Comparison of ENCODE assay signal across 26 cellular contexts in genomic region chr10:20115929-20116328, GRCh38.
"Had no signal": no experiment of that assay in that cellular context is flagged by ENCODE, and none has a peak within 500 bp of the region (broad histone marks: within the 10 kb centered on the region; RNA-seq: fewer than 3 reads in every experiment).

No MANE protein-coding gene starts in this region.

- H3K4me1 ChIP-seq: ascending aorta, body of pancreas had no signal

- H3K36me3 ChIP-seq: ascending aorta had no signal

- H3K27ac ChIP-seq: ascending aorta, body of pancreas had no signal

- H3K4me3 Mint-ChIP-seq: activated B cell treated with CpG ODN at 0.5 μM for 24 hours; activated CD4-positive, alpha-beta T cell treated with anti-CD3 and anti-CD28 coated beads, Interleukin-2, amount 10 ng/mL, durations not matched to agents 24 days and 14 days; activated CD8-positive, alpha-beta memory T cell treated with anti-CD3 and anti-CD28 coated beads, Interleukin-2, amount 10 ng/mL, durations not matched to agents 7 days and 5 days; activated naive CD8-positive, alpha-beta T cell treated with anti-CD3 and anti-CD28 coated beads, Interleukin-2, amount 50 U/mL, for 24 hours; activated T-cell treated with anti-CD3 and anti-CD28 coated beads, Interleukin-2, amount 50 U/mL, for 4 hours; central memory CD8-positive, alpha-beta T cell; T-helper 17 cell had no signal

- H3K9me3 ChIP-seq: ascending aorta, body of pancreas had no signal

- H3K36me3 Mint-ChIP-seq: activated CD8-positive, alpha-beta memory T cell treated with anti-CD3 and anti-CD28 coated beads, Interleukin-2, amount 10 ng/mL, durations not matched to agents 7 days and 5 days; activated naive CD4-positive, alpha-beta T cell treated with anti-CD3 and anti-CD28 coated beads, Interleukin-2, amount 50 U/mL, for 72 hours had no signal

- H3K4me3 ChIP-seq: ascending aorta, body of pancreas had no signal

- ATAC-seq: activated CD8-positive, alpha-beta memory T cell treated with anti-CD3 and anti-CD28 coated beads, Interleukin-2, amount 10 ng/mL, durations not matched to agents 7 days and 5 days; activated naive CD4-positive, alpha-beta T cell treated with anti-CD3 and anti-CD28 coated beads, Interleukin-2, amount 50 U/mL, for 72 hours; activated naive CD8-positive, alpha-beta T cell treated with anti-CD3 and anti-CD28 coated beads, Interleukin-2, amount 50 U/mL, for 24 hours; activated T-cell treated with anti-CD3 and anti-CD28 coated beads, Interleukin-2, amount 50 U/mL, for 4 hours; body of pancreas; T-helper 17 cell had no signal

- H3K4me1 Mint-ChIP-seq: activated B cell treated with CpG ODN at 0.5 μM for 24 hours; activated CD4-positive, alpha-beta T cell treated with anti-CD3 and anti-CD28 coated beads, Interleukin-2, amount 10 ng/mL, durations not matched to agents 24 days and 14 days; activated CD8-positive, alpha-beta memory T cell treated with anti-CD3 and anti-CD28 coated beads, Interleukin-2, amount 10 ng/mL, durations not matched to agents 7 days and 5 days; activated naive CD8-positive, alpha-beta T cell treated with anti-CD3 and anti-CD28 coated beads, Interleukin-2, amount 50 U/mL, for 24 hours; central memory CD8-positive, alpha-beta T cell; T-helper 17 cell had no signal

- H3K27me3 ChIP-seq: ascending aorta, body of pancreas had no signal

- DNase-seq: activated B cell treated with CpG ODN at 0.5 μM for 24 hours; activated CD4-positive, alpha-beta T cell treated with anti-CD3 and anti-CD28 coated beads for 1 hour; activated CD4-positive, alpha-beta T cell treated with anti-CD3 and anti-CD28 coated beads, Interleukin-2, amount 10 ng/mL, durations not matched to agents 24 days and 14 days; activated CD4-positive, alpha-beta T cell treated with anti-CD3 and anti-CD28 coated beads, Interleukin-2, amount 50 U/mL, for 48 hours; activated CD8-positive, alpha-beta memory T cell treated with anti-CD3 and anti-CD28 coated beads, Interleukin-2, amount 10 ng/mL, durations not matched to agents 7 days and 5 days; activated effector memory CD4-positive, alpha-beta T cell treated with anti-CD3 and anti-CD28 coated beads, Interleukin-2, amount 50 U/mL, for 16 hours; activated naive CD4-positive, alpha-beta T cell treated with Interleukin-2 at 50 U/mL for 16 hours; activated naive CD8-positive, alpha-beta T cell treated with anti-CD3 and anti-CD28 coated beads, Interleukin-2, amount 50 U/mL, for 24 hours; activated T-cell treated with anti-CD3 and anti-CD28 coated beads, Interleukin-2, amount 50 U/mL, for 4 hours; amniotic stem cell; body of pancreas; MM.1S; NCI-H1105; NCI-H1436; NCI-H1694 treated with DMSO at 0.1 percent for 48 hours; NCI-H2029 treated with DMSO at 0.1 percent for 48 hours; NCI-H345; NCI-H510A; NCI-H526 treated with DMSO at 0.1 percent for 48 hours; NK-92 treated with Interleukin-12 subunit alpha and Interleukin-12 subunit beta, amount 100 ng/mL, for 24 hours; SIG-M5; T-helper 17 cell; T-helper 9 cell had no signal

- H3K27ac Mint-ChIP-seq: activated B cell treated with CpG ODN at 0.5 μM for 24 hours; activated CD4-positive, alpha-beta T cell treated with anti-CD3 and anti-CD28 coated beads, Interleukin-2, amount 10 ng/mL, durations not matched to agents 24 days and 14 days; activated CD8-positive, alpha-beta memory T cell treated with anti-CD3 and anti-CD28 coated beads, Interleukin-2, amount 10 ng/mL, durations not matched to agents 7 days and 5 days; activated naive CD4-positive, alpha-beta T cell treated with anti-CD3 and anti-CD28 coated beads, Interleukin-2, amount 50 U/mL, for 72 hours; activated naive CD8-positive, alpha-beta T cell treated with anti-CD3 and anti-CD28 coated beads, Interleukin-2, amount 50 U/mL, for 24 hours; T-helper 17 cell had no signal

- H3K27me3 Mint-ChIP-seq: activated B cell treated with CpG ODN at 0.5 μM for 24 hours; activated CD4-positive, alpha-beta T cell treated with anti-CD3 and anti-CD28 coated beads, Interleukin-2, amount 10 ng/mL, durations not matched to agents 24 days and 14 days; activated CD8-positive, alpha-beta memory T cell treated with anti-CD3 and anti-CD28 coated beads, Interleukin-2, amount 10 ng/mL, durations not matched to agents 7 days and 5 days; activated naive CD8-positive, alpha-beta T cell treated with anti-CD3 and anti-CD28 coated beads, Interleukin-2, amount 50 U/mL, for 24 hours; central memory CD8-positive, alpha-beta T cell; T-helper 17 cell had no signal
